Comparison of ENCODE assay signal across 8 cellular contexts in the genomic region with DNA sequence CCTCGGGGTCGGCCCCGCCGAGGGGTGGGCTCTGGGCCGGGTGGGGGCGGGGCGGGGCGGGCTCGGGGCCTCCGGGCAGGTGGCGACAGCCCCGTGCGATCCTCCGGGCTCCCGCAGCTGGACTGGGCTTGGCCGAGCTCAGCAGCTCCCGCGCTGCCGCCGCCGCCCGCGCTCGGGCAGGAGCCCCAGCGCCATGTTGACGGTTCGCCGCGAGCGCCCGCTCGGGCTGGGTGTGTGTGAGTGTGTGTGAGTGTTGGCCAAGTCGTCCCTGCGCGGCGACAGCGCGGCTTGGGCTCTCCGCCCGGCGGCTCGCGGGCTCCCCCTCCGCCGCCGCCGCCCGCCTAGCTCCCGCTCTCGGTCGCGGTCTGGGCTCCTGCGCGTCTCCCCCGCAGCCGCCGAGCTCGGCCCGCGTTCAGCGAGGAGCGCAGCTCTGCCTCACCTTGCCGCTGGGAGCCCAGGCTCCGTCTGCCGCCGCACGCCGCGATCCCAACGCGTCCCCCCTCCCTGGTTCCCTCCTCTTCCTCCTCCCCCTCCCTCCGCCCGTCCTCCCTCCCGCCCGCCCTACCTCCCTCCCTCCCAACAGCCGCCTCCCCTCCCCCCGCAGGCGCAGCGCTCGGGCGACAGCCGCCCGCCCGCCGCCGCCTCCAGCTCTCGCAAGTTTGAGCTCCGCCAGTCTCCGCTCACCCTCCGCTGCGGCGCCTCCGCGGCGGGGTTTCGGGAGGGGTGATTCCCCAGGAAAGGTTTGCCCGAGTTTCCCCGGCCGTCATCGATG. TPM values are rescaled to one million over a fixed set of nuclear protein-coding genes. Genes with fewer than 3 reads are reported as not detected.
DNase-seq lines count a peak whose midpoint lies in the region; ATAC-seq and TF ChIP-seq lines count a peak whose summit lies in the region.

TSS of gene BCOR (minus strand) at position 467 of the 772 bp plus-strand sequence. CDS start 20,029 bp downstream, outside the sequence.

- peak within 1 kb of the TSS; percentile 90 for H3K4me3 Mint-ChIP-seq in activated T-helper 2 cell treated with anti-CD3 and anti-CD28 coated beads, Interferon-gamma antibody, Interleukin-2, Interleukin-4, amounts not matched to agents 10 μg/mL and 5 μg/mL and 100 μg/mL, durations not matched to agents 14 hours and 24 hours and 36 hours (ENCODE audit: low read depth)

- DNase-seq in G401 (ENCODE audit: low spot score) = peak; percentile 59
- peak; percentile 67 to 86 (median 82) for DNase-seq in Peyer's patch
- peak; percentile 71 for DNase-seq in activated T-helper 2 cell treated with anti-CD3 and anti-CD28 coated beads, Interferon-gamma antibody, Interleukin-2, Interleukin-4, amounts not matched to agents 10 μg/mL and 5 μg/mL and 100 μg/mL, durations not matched to agents 14 hours and 24 hours and 36 hours (ENCODE audit: low spot score)
- DNase-seq in fibroblast of pulmonary artery (ENCODE audit: low read depth) = peak; percentile 66
- DNase-seq in thoracic aorta (ENCODE audit: low spot score) = no peak

- H3K9me3 ChIP-seq in Peyer's patch (no peaks in the 10 kb centered on the region), neuron (ENCODE audit: low read length) (no peaks in the 10 kb centered on the region), thoracic aorta (no peaks in the 10 kb centered on the region)

- in situ Hi-C loops in G401 (cut with HindIII; ENCODE audit: low sequenced_read_pairs) = no loop called here

- H3K27ac Mint-ChIP-seq in activated T-helper 2 cell treated with anti-CD3 and anti-CD28 coated beads, Interferon-gamma antibody, Interleukin-2, Interleukin-4, amounts not matched to agents 10 μg/mL and 5 μg/mL and 100 μg/mL, durations not matched to agents 14 hours and 24 hours and 36 hours = peak within 1 kb of the TSS; percentile 95

- peak within 1 kb of the TSS; percentile 91 to 98 (median 92) for H3K27ac ChIP-seq in Peyer's patch
- H3K27ac ChIP-seq in thoracic aorta = peak within 1 kb of the TSS; percentile 83 to 91

- H3K4me3 ChIP-seq in Peyer's patch = peak within 1 kb of the TSS; percentile 67 to 81 (median 76)
- H3K4me3 ChIP-seq in fibroblast of pulmonary artery (replicated peaks; ENCODE audit: low read depth, low read length) = peak within 1 kb of the TSS; percentile 61
- H3K4me3 ChIP-seq in neuron (ENCODE audit: low read length) = peak within 1 kb of the TSS; percentile 56
- peak within 1 kb of the TSS; percentile 80 for H3K4me3 ChIP-seq in thoracic aorta

- H3K27me3 Mint-ChIP-seq in activated T-helper 2 cell treated with anti-CD3 and anti-CD28 coated beads, Interferon-gamma antibody, Interleukin-2, Interleukin-4, amounts not matched to agents 10 μg/mL and 5 μg/mL and 100 μg/mL, durations not matched to agents 14 hours and 24 hours and 36 hours (ENCODE audit: low read depth) = no peaks in the 10 kb centered on the region

- H3K4me1 ChIP-seq in Peyer's patch (peaks cover 0 to 17% (median 0%) of the 10 kb centered on the region in 4 donors), neuron (ENCODE audit: insufficient read depth, low read length) (peaks cover 26% of the 10 kb centered on the region), thoracic aorta (ENCODE audit: control insufficient read depth in 1 of 2, low read depth in 2 of 2) (peaks cover 4 to 18% of the 10 kb centered on the region in 2 donors)

- H2AFZ ChIP-seq in neuron (ENCODE audit: low read depth, low read length) = no peak within 1 kb of the TSS

- H3K27me3 ChIP-seq in Peyer's patch (no peaks in the 10 kb centered on the region), neuron (ENCODE audit: insufficient read depth, low read length) (no peaks in the 10 kb centered on the region), thoracic aorta (replicated peaks; ENCODE audit: insufficient read depth) (no peaks in the 10 kb centered on the region)

- H3K36me3 ChIP-seq in Peyer's patch (no peaks in the 10 kb centered on the region), neuron (ENCODE audit: insufficient read depth, low read length) (no peaks in the 10 kb centered on the region), thoracic aorta (no peaks in the 10 kb centered on the region)

- H3K36me3 Mint-ChIP-seq in activated T-helper 2 cell treated with anti-CD3 and anti-CD28 coated beads, Interferon-gamma antibody, Interleukin-2, Interleukin-4, amounts not matched to agents 10 μg/mL and 5 μg/mL and 100 μg/mL, durations not matched to agents 14 hours and 24 hours and 36 hours (ENCODE audit: low read depth) = peaks cover 27% of the 10 kb centered on the region

- TF ChIP-seq CTCF in Peyer's patch (IDR thresholded peaks at IDR 0.05) = no peak
- TF ChIP-seq CTCF in fibroblast of pulmonary artery (IDR thresholded peaks at IDR 0.05; ENCODE audit: low read length, missing control alignments) = no peak
- TF ChIP-seq CTCF in thoracic aorta (IDR thresholded peaks at IDR 0.05) = no peak

- H3K9me3 Mint-ChIP-seq in activated T-helper 2 cell treated with anti-CD3 and anti-CD28 coated beads, Interferon-gamma antibody, Interleukin-2, Interleukin-4, amounts not matched to agents 10 μg/mL and 5 μg/mL and 100 μg/mL, durations not matched to agents 14 hours and 24 hours and 36 hours = no peaks in the 10 kb centered on the region

- peaks cover 28% of the 10 kb centered on the region for H3K4me1 Mint-ChIP-seq in activated T-helper 2 cell treated with anti-CD3 and anti-CD28 coated beads, Interferon-gamma antibody, Interleukin-2, Interleukin-4, amounts not matched to agents 10 μg/mL and 5 μg/mL and 100 μg/mL, durations not matched to agents 14 hours and 24 hours and 36 hours (ENCODE audit: low read depth)

- peak; percentile 72 to 90 for TF ChIP-seq POLR2A in Peyer's patch (IDR thresholded peaks at IDR 0.05)

- ATAC-seq in HG03354 (IDR thresholded peaks at IDR 0.05; ENCODE audit: poor library complexity, severe bottlenecking, unreplicated experiment) (peak; percentile 18), thoracic aorta (ENCODE audit: insufficient number of reproducible peaks, low FRiP score, low read depth) (peak; percentile 19), GM21786 (IDR thresholded peaks at IDR 0.05; ENCODE audit: unreplicated experiment) (no peak)

- intact Hi-C loops in activated T-helper 2 cell treated with anti-CD3 and anti-CD28 coated beads, Interferon-gamma antibody, Interleukin-2, Interleukin-4, amounts not matched to agents 10 μg/mL and 5 μg/mL and 100 μg/mL, durations not matched to agents 14 hours and 24 hours and 36 hours (cut with micrococcal nuclease) = loop anchor here (1.0 to 10.0 kb wide), 7 partner anchors 9 to 331 kb away; no protein-coding TSS in a partner anchor

RNA-seq across cellular contexts. Expression of gene BCOR, which starts in this region (rescaled TPM):
- total RNA-seq in G401 (2014; rRNA removed; shearing (Covaris generic)) = 21.3 and 28.8 TPM in 2 replicates
- total RNA-seq in Peyer's patch (10 to 100 TPM; 19.8 to 32.2 (median 26.0) TPM), thoracic aorta (10 to 100 TPM; 28.6 to 30.7 TPM)
- total RNA-seq in activated T-helper 2 cell treated with anti-CD3 and anti-CD28 coated beads, Interferon-gamma antibody, Interleukin-2, Interleukin-4, amounts not matched to agents 10 μg/mL and 5 μg/mL and 100 μg/mL, durations not matched to agents 14 hours and 24 hours and 36 hours = 74.6 and 82.2 TPM in 2 replicates
